In the genomic region with DNA sequence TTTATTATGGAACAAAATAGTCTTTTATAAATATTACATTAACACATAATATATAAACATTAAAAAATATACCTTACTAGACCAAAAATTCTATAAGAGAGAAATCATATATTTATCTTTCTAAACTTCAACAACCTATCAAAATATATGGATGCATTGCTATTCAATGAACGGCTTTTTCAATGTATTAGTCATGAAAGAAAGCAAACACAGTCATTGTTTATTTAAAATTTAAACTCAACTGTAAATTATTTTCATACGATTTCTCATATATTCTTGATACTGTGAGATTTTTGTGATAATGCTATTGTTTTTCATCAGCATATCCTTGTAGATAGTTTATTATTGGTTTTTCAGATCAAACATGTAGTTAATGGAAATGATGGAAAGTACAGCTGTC, we compare ENCODE assay signal across 26 cellular contexts.
"Had no signal": no experiment of that assay in that cellular context is flagged by ENCODE, and none has a peak within 500 bp of the region (broad histone marks: within the 10 kb centered on the region; RNA-seq: fewer than 3 reads in every experiment).

No MANE protein-coding gene starts in this region.

- H3K4me1 ChIP-seq: ascending aorta, breast epithelium, gastrocnemius medialis, heart left ventricle had no signal

- H3K27ac ChIP-seq: ascending aorta, breast epithelium, coronary artery, dorsolateral prefrontal cortex, gastrocnemius medialis, heart left ventricle had no signal

- H3K9me3 ChIP-seq: ascending aorta, breast epithelium, gastrocnemius medialis had no signal

- DNase-seq: activated CD4-positive, alpha-beta memory T cell treated with anti-CD3 and anti-CD28 coated beads for 36 hours; activated CD4-positive, alpha-beta T cell treated with anti-CD3 and anti-CD28 coated beads for 36 hours; activated CD4-positive, alpha-beta T cell treated with anti-CD3 and anti-CD28 coated beads, Interleukin-2, amount 10 ng/mL, durations not matched to agents 24 days and 14 days; activated CD4-positive, CD25-positive, alpha-beta regulatory T cell; activated CD4-positive, CD25-positive, alpha-beta regulatory T cell treated with anti-CD3 and anti-CD28 coated beads, Interleukin-2, amount 50 U/mL, for 72 hours; activated CD8-positive, alpha-beta memory T cell treated with anti-CD3 and anti-CD28 coated beads, Interleukin-2, amount 10 ng/mL, durations not matched to agents 7 days and 5 days; activated CD8-positive, alpha-beta memory T cell treated with anti-CD3 and anti-CD28 coated beads, Interleukin-2, amount 50 U/mL, for 4 hours; activated CD8-positive, alpha-beta T cell treated with anti-CD3 and anti-CD28 coated beads, Interleukin-2, amount 10 ng/mL, durations not matched to agents 7 days and 5 days; activated effector memory CD4-positive, alpha-beta T cell treated with anti-CD3 and anti-CD28 coated beads, Interleukin-2, amount 50 U/mL, for 16 hours; activated naive CD4-positive, alpha-beta T cell treated with anti-CD3 and anti-CD28 coated beads for 36 hours; activated naive CD8-positive, alpha-beta T cell treated with anti-CD3 and anti-CD28 coated beads for 36 hours; activated naive CD8-positive, alpha-beta T cell treated with anti-CD3 and anti-CD28 coated beads, Interleukin-2, amount 50 U/mL, for 24 hours; activated T-cell treated with anti-CD3 and anti-CD28 coated beads, Interleukin-2, amount 50 U/mL, for 1 hour; activated T-cell treated with anti-CD3 and anti-CD28 coated beads, Interleukin-2, amount 50 U/mL, for 48 hours; dorsolateral prefrontal cortex; effector memory CD4-positive, alpha-beta T cell; endodermal cell; foreskin fibroblast; gastrocnemius medialis; glutamatergic neuron; heart left ventricle; T-helper 2 cell had no signal

- H3K27me3 ChIP-seq: ascending aorta, breast epithelium, dorsolateral prefrontal cortex, gastrocnemius medialis, heart left ventricle had no signal

- ATAC-seq: activated CD4-positive, alpha-beta T cell treated with anti-CD3 and anti-CD28 coated beads for 36 hours; activated CD8-positive, alpha-beta memory T cell treated with anti-CD3 and anti-CD28 coated beads, Interleukin-2, amount 10 ng/mL, durations not matched to agents 7 days and 5 days; activated CD8-positive, alpha-beta T cell treated with anti-CD3 and anti-CD28 coated beads, Interleukin-2, amount 10 ng/mL, durations not matched to agents 7 days and 5 days; activated naive CD8-positive, alpha-beta T cell treated with anti-CD3 and anti-CD28 coated beads, Interleukin-2, amount 50 U/mL, for 24 hours; esophagus mucosa; gastrocnemius medialis; heart left ventricle had no signal

- H3K4me3 ChIP-seq: ascending aorta, breast epithelium, coronary artery, dorsolateral prefrontal cortex, gastrocnemius medialis, heart left ventricle had no signal

- H3K36me3 ChIP-seq: ascending aorta, breast epithelium, gastrocnemius medialis, heart left ventricle had no signal
